15 cellular contexts compared by ENCODE assay signal in genomic region chr12:62862259-62862881, GRCh38.
DNase-seq lines count a peak whose midpoint lies in the region; ATAC-seq and TF ChIP-seq lines count a peak whose summit lies in the region.
"Had no signal": no experiment of that assay in that cellular context is flagged by ENCODE, and none has a peak within 500 bp of the region (broad histone marks: within the 10 kb centered on the region; RNA-seq: fewer than 3 reads in every experiment).

No MANE protein-coding gene starts in this region.

- H3K4me1 ChIP-seq in GM23248 (ENCODE audit: insufficient read depth) (peaks cover 49% of the 10 kb centered on the region), skeletal muscle satellite cell (ENCODE audit: control insufficient read depth, insufficient read depth, low read length) (peaks cover 74% of the 10 kb centered on the region), sigmoid colon (peaks cover 0 to 8% (median 4%) of the 10 kb centered on the region in 4 donors)
- H3K4me1 ChIP-seq: esophagus squamous epithelium had no signal

- no peaks in the 10 kb centered on the region for H4K20me1 ChIP-seq in GM23248 (ENCODE audit: insufficient read depth)

- peak; percentile 71 for DNase-seq in GM23248
- peak; percentile 73 for DNase-seq in RKO (ENCODE audit: low spot score)
- peak; percentile 49 for DNase-seq in epithelial cell of esophagus (ENCODE audit: low read depth)
- DNase-seq in NCI-H1436 treated with DMSO at 0.1 percent for 48 hours (lab: John Stamatoyannopoulos, UW): no peak
- no peak for DNase-seq in sigmoid colon
- no peak for DNase-seq in DMS 273 treated with DMSO at 0.1 percent for 48 hours (lab: John Stamatoyannopoulos, UW)
- DNase-seq: activated naive CD4-positive, alpha-beta T cell treated with anti-CD3 and anti-CD28 coated beads, Interleukin-2, amount 10 ng/mL, durations not matched to agents 7 days and 5 days; CD4-positive, alpha-beta memory T cell; esophagus squamous epithelium; NCI-H2227 treated with DMSO at 0.1 percent for 48 hours; Right ventricle myocardium superior; stimulated activated CD4-positive, alpha-beta T cell treated with anti-CD3 and anti-CD28 coated beads, Interleukin-4, amount 100 ng/mL, for 24 hours; stimulated activated naive CD8-positive, alpha-beta T cell treated with anti-CD3 and anti-CD28 coated beads, Interleukin-15, amount 100 ng/mL, for 72 hours had no signal

- H3K79me2 ChIP-seq in GM23248 (ENCODE audit: insufficient read depth): no peaks in the 10 kb centered on the region

- peaks cover 40% of the 10 kb centered on the region for H3F3A ChIP-seq in GM23248 (ENCODE audit: insufficient read depth)

- no peaks in the 10 kb centered on the region for H3K9me2 ChIP-seq in GM23248 (ENCODE audit: insufficient read depth)

- no peaks in the 10 kb centered on the region for H3K9me3 ChIP-seq in GM23248 (ENCODE audit: low read depth)
- no peaks in the 10 kb centered on the region for H3K9me3 ChIP-seq in skeletal muscle satellite cell (replicated peaks; ENCODE audit: low read length)
- H3K9me3 ChIP-seq in sigmoid colon: no peaks in the 10 kb centered on the region
- H3K9me3 ChIP-seq: esophagus squamous epithelium had no signal

- no peak for TF ChIP-seq CTCF in epithelial cell of esophagus (IDR thresholded peaks at IDR 0.05; ENCODE audit: insufficient read depth, low read depth, low read length, missing control alignments)
- TF ChIP-seq CTCF in sigmoid colon (IDR thresholded peaks at IDR 0.05): no peak

- H3K36me3 ChIP-seq in GM23248 (ENCODE audit: low read depth): no peaks in the 10 kb centered on the region
- no peaks in the 10 kb centered on the region for H3K36me3 ChIP-seq in skeletal muscle satellite cell (ENCODE audit: insufficient read depth, low read length)
- no peaks in the 10 kb centered on the region for H3K36me3 ChIP-seq in sigmoid colon
- H3K36me3 ChIP-seq: esophagus squamous epithelium had no signal

- intact Hi-C loops in sigmoid colon (cut with DNase I): no loop called here

- H2AFZ ChIP-seq in GM23248: 0 out of 2 replicates have a peak overlapping the region, but pooled peaks have one; percentile 50

- no peak for TF ChIP-seq EP300 in sigmoid colon (IDR thresholded peaks at IDR 0.05)

- no peaks in the 10 kb centered on the region for H3K27me3 ChIP-seq in GM23248 (replicated peaks; ENCODE audit: insufficient read depth)
- no peaks in the 10 kb centered on the region for H3K27me3 ChIP-seq in skeletal muscle satellite cell (ENCODE audit: control insufficient read depth, insufficient read depth, low read length)
- H3K27me3 ChIP-seq in sigmoid colon: no peaks in the 10 kb centered on the region
- H3K27me3 ChIP-seq: esophagus squamous epithelium had no signal

- in situ Hi-C loops in GM23248 (cut with MboI): no loop called here

- no peak for TF ChIP-seq POLR2A in sigmoid colon (IDR thresholded peaks at IDR 0.05)

- H3K9ac ChIP-seq in GM23248 (no peak overlapping the region), skeletal muscle satellite cell (ENCODE audit: low read depth, low read length) (peak overlapping the region; percentile 36)

- H3K4me2 ChIP-seq in GM23248 (ENCODE audit: unreplicated experiment) (peak overlapping the region; percentile 29), skeletal muscle satellite cell (ENCODE audit: low read length) (peak overlapping the region; percentile 69)

- no peak overlapping the region for H3K27ac ChIP-seq in GM23248
- H3K27ac ChIP-seq in sigmoid colon: no peak overlapping the region
- H3K27ac ChIP-seq: esophagus squamous epithelium had no signal

- WGBS in GM23248 (ENCODE audit: low coverage in 1 of 2, low lambda C conversion rate in 2 of 2, missing lambda C conversion rate in 2 of 2), 2 experiments: 99 to 100% methylated on average over 2 of the region's 2 CpGs
- WGBS in sigmoid colon, 2 donors: 89 to 92% methylated on average over 2 of the region's 2 CpGs

- H3K4me3 ChIP-seq in GM23248 (peak overlapping the region; percentile 8; the same call in 1 of the 2 replicates), epithelial cell of esophagus (ENCODE audit: low read length) (no peak overlapping the region), skeletal muscle satellite cell (ENCODE audit: low read length) (peak overlapping the region; percentile 26), sigmoid colon (no peak overlapping the region)
- H3K4me3 ChIP-seq: esophagus squamous epithelium had no signal

- no peak for ATAC-seq in HG03097 (IDR thresholded peaks at IDR 0.05; ENCODE audit: low FRiP score, unreplicated experiment)
- ATAC-seq: stimulated activated naive CD8-positive, alpha-beta T cell treated with anti-CD3 and anti-CD28 coated beads, Interleukin-15, amount 100 ng/mL, for 72 hours had no signal

Comparison
In these comparisons a context has a peak if more than half of its experiments do, and no peak if none do; other contexts are left out.
1. DNase-seq: peak in GM23248 (single experiment), RKO (single experiment) and epithelial cell of esophagus (single experiment); none in NCI-H1436 treated with DMSO at 0.1 percent for 48 hours (single experiment), sigmoid colon (single experiment) and DMS 273 treated with DMSO at 0.1 percent for 48 hours (single experiment).
2. H3K4me3 ChIP-seq: peak in GM23248 (single experiment) and skeletal muscle satellite cell (single experiment); none in epithelial cell of esophagus (single experiment) and sigmoid colon (0 of 4).